In genomic region chr11:45896392-45897068, GRCh38 we compare ENCODE assay signal across 1 cellular context.
TF ChIP-seq lines count a peak whose summit lies in the region.

No MANE protein-coding gene starts in this region.

TF ChIP-seq in H1, 55 proteins besides CTCF, POLR2A, EP300 and RAD21:
- TF ChIP-seq MAFK (IDR thresholded peaks at IDR 0.05; ENCODE audit: low read depth, low read length) (no peak), RXRA (IDR thresholded peaks at IDR 0.05; ENCODE audit: insufficient read depth, low read depth, low read length) (no peak), ZNF274 (IDR thresholded peaks at IDR 0.05; ENCODE audit: borderline replicate concordance, extremely low read depth, low read length) (no peak), HDAC2 (IDR thresholded peaks at IDR 0.05; ENCODE audit: borderline replicate concordance in 1 of 2, low read depth in 2 of 2, low read length in 2 of 2) (peak in 1 of 2 experiments; percentile 45; a peak in 1 of 4 replicates), SIRT6 (IDR thresholded peaks at IDR 0.05; ENCODE audit: low read length) (no peak), TCF12 (IDR thresholded peaks at IDR 0.05; ENCODE audit: low read depth, low read length) (no peak), MAX (IDR thresholded peaks at IDR 0.05) (peak; percentile 5; the same call in 1 of the 2 replicates), TEAD4 (IDR thresholded peaks at IDR 0.05; ENCODE audit: low read depth, low read length) (no peak), E2F6 (IDR thresholded peaks at IDR 0.05) (peak; percentile 40; the same call in 1 of the 2 replicates), TBP (IDR thresholded peaks at IDR 0.05; ENCODE audit: low read depth, low read length) (peak; percentile 79), SRF (IDR thresholded peaks at IDR 0.05; ENCODE audit: low read depth, low read length) (peak; percentile 54; the same call in 1 of the 2 replicates), PHF8 (conservative IDR thresholded peaks at IDR 0.05; ENCODE audit: low read depth, low read length) (no peak), TAF1 (IDR thresholded peaks at IDR 0.05; ENCODE audit: low read depth, low read length) (peak; percentile 29; the same call in 1 of the 2 replicates), RFX5 (IDR thresholded peaks at IDR 0.05; ENCODE audit: borderline replicate concordance, low read depth, low read length) (no peak), CHD2 (IDR thresholded peaks at IDR 0.05; ENCODE audit: low read length) (no peak), BRCA1 (IDR thresholded peaks at IDR 0.05; ENCODE audit: low read depth, low read length) (no peak), RNF2 (IDR thresholded peaks at IDR 0.05; ENCODE audit: borderline replicate concordance, low read depth, low read length, missing control alignments, poor library complexity, severe bottlenecking) (no peak), CBX5 (IDR thresholded peaks at IDR 0.05; ENCODE audit: low read depth, low read length) (no peak), SP2 (IDR thresholded peaks at IDR 0.05; ENCODE audit: low read length) (no peak), SIN3A (conservative IDR thresholded peaks at IDR 0.05 in 1 of 2, IDR thresholded peaks at IDR 0.05 in 1 of 2; ENCODE audit: low read depth in 1 of 2, low read length in 2 of 2) (peak; percentile 25 to 47; a peak in 1 of 4 replicates), BCL11A (IDR thresholded peaks at IDR 0.05; ENCODE audit: low read depth in 2 of 2, low read length in 2 of 2) (no peak), BACH1 (IDR thresholded peaks at IDR 0.05; ENCODE audit: low read length) (no peak)
